1 cellular context compared by ENCODE assay signal in genomic region chr7:99380032-99380822, GRCh38.
TF ChIP-seq lines count a peak whose summit lies in the region.

No MANE protein-coding gene starts in this region.

TF ChIP-seq in IMR-90, 13 proteins besides CTCF, POLR2A, EP300 and RAD21:
- TF ChIP-seq ELK1 (IDR thresholded peaks at IDR 0.05; ENCODE audit: borderline replicate concordance, low read depth, low read length) (no peak), RFX5 (IDR thresholded peaks at IDR 0.05; ENCODE audit: low read depth, low read length) (no peak), NFE2L2 (IDR thresholded peaks at IDR 0.05; ENCODE audit: low read depth, low read length) (no peak), MAZ (IDR thresholded peaks at IDR 0.05; ENCODE audit: borderline replicate concordance, low read depth, low read length) (no peak), RCOR1 (IDR thresholded peaks at IDR 0.05; ENCODE audit: insufficient replicate concordance, low read length) (no peak), USF2 (IDR thresholded peaks at IDR 0.05; ENCODE audit: low read depth, low read length) (no peak), MXI1 (IDR thresholded peaks at IDR 0.05; ENCODE audit: borderline replicate concordance, low read depth, low read length) (no peak), BHLHE40 (IDR thresholded peaks at IDR 0.05; ENCODE audit: low read depth, low read length) (no peak), CHD1 (IDR thresholded peaks at IDR 0.05; ENCODE audit: low read depth, low read length) (no peak), FOS (IDR thresholded peaks at IDR 0.05; ENCODE audit: low read depth, low read length) (no peak), CEBPB (IDR thresholded peaks at IDR 0.05; ENCODE audit: low read depth, low read length) (no peak), MAFK (IDR thresholded peaks at IDR 0.05; ENCODE audit: low read depth, low read length) (no peak)
